24 cellular contexts compared by ENCODE assay signal in genomic region chr3:41093476-41093875, GRCh38.
"Had no signal": no experiment of that assay in that cellular context is flagged by ENCODE, and none has a peak within 500 bp of the region (broad histone marks: within the 10 kb centered on the region; RNA-seq: fewer than 3 reads in every experiment).

No MANE protein-coding gene starts in this region.

- H3K9ac ChIP-seq: KMS-11, SK-N-SH had no signal

- H3K9me3 ChIP-seq: SK-N-SH had no signal

- H3K9me2 ChIP-seq: SK-N-SH had no signal

- DNase-seq: Kasumi-1, MM.1S, NCI-H1092 treated with DMSO at 0.1 percent for 48 hours, NCI-H1436, NCI-H187, NCI-H2029, NCI-H2081 treated with DMSO at 0.1 percent for 48 hours, NCI-H2171, NCI-H226, NCI-H446, NCI-H510A, NCI-H524 treated with DMSO at 0.1 percent for 48 hours, NCI-H69, NCI-H774, PC-3, SHP77, SK-N-SH, SW 1271, T-cell had no signal

- H3K27ac ChIP-seq: HL-60, KMS-11, RWPE1 had no signal

- H3K4me3 ChIP-seq: K562 had no signal

- H3K4me2 ChIP-seq: KMS-11, SK-N-SH had no signal

- ATAC-seq: Panc1, PC-3, T-cell had no signal
